ENCODE assay signal across 1 cellular context in the genomic region with DNA sequence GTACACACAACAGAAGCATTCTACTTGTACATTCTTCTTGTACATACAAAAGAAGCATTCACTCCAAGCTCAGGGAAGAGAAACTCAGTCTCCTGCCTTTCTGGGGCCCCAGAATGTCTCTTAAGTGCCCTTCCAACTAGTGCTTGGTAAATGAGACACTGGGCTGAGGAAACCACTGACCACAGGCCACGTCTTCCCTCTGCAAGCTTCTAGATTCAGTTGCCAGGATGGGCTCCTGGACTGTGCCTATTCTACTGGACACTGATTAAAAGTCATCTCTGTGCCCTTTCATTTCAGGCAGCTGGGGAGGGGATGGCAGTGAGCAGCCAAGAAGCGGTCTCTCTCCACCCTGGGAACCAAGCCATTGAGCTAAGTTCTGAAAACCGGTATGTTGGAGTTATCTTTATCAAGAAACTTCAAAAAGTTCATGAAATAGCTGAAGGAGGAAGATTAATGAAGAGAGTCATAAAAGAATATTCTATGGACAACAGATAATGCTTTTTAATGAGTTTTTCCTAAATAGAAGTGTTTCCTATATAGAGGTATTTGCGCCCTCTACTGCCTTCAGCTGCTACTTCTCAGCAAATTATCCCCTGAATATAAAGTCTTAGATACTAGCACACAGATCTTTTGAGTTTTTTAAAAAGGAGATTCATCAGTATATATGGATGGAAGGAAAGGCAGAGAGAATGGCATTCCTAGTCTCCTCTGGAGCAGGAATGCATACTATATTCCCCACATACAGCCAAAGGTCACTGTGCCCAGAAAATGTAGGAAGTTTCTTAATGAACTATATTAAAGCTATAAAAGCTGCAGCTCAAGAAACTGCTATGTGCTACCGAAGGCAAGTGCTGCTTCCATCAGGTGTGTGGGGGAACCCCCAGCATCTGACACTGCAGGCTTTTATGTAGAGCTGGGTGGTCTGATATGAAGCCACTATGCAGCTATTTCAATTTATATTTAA.
TF ChIP-seq lines count a peak whose summit lies in the region.

No MANE protein-coding gene starts in this region.

TF ChIP-seq in endothelial cell of umbilical vein, 7 proteins besides CTCF, POLR2A, EP300 and RAD21:
- TF ChIP-seq POLR2AphosphoS5 (IDR thresholded peaks at IDR 0.05; ENCODE audit: insufficient read depth, low read depth, low read length) (no peak), GATA2 (IDR thresholded peaks at IDR 0.05; ENCODE audit: insufficient read depth, insufficient read length, low read depth, low read length) (no peak), JUN (IDR thresholded peaks at IDR 0.05; ENCODE audit: borderline replicate concordance, insufficient read depth, insufficient read length, low read depth) (no peak), EZH2 (IDR thresholded peaks at IDR 0.05; ENCODE audit: borderline replicate concordance, low read depth, low read length, severe bottlenecking) (no peak), FOS (IDR thresholded peaks at IDR 0.05; ENCODE audit: borderline replicate concordance, insufficient read depth, low read length) (no peak), MYC (IDR thresholded peaks at IDR 0.05; ENCODE audit: low read depth, low read length) (no peak)
- TF ChIP-seq, protein P1, sequence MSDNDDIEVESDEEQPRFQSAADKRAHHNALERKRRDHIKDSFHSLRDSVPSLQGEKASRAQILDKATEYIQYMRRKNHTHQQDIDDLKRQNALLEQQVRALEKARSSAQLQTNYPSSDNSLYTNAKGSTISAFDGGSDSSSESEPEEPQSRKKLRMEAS (IDR thresholded peaks at IDR 0.05; ENCODE audit: insufficient read depth, insufficient read length) = no peak
